1 cellular context compared by ENCODE assay signal in genomic region chr20:38658879-38659612, GRCh38.
TF ChIP-seq lines count a peak whose summit lies in the region.

No MANE protein-coding gene starts in this region.

TF ChIP-seq in HepG2, 621 proteins besides CTCF, POLR2A, EP300 and RAD21 (continued from another document):
- no peak for TF ChIP-seq ZXDC (CRISPR knock-in tag; IDR thresholded peaks at IDR 0.05)
- TF ChIP-seq MATR3 (CRISPR knock-in tag; IDR thresholded peaks at IDR 0.05) = no peak
- no peak for TF ChIP-seq HES4 (CRISPR knock-in tag; IDR thresholded peaks at IDR 0.05; ENCODE audit: borderline replicate concordance)
- peak; percentile 55; the same call in 1 of the 2 replicates for TF ChIP-seq AHR (CRISPR knock-in tag; IDR thresholded peaks at IDR 0.05)
- no peak for TF ChIP-seq MNT (IDR thresholded peaks at IDR 0.05)
- no peak for TF ChIP-seq FOXJ3 (CRISPR knock-in tag; IDR thresholded peaks at IDR 0.05; ENCODE audit: borderline replicate concordance)
- no peak for TF ChIP-seq ZEB1 (IDR thresholded peaks at IDR 0.05; ENCODE audit: insufficient replicate concordance, low read depth)
- TF ChIP-seq ZMAT3 (CRISPR knock-in tag; conservative IDR thresholded peaks at IDR 0.05) = no peak; the same call in 1 of the 2 replicates
- no peak for TF ChIP-seq KLF12 (CRISPR knock-in tag; IDR thresholded peaks at IDR 0.05; ENCODE audit: borderline replicate concordance)
- no peak for TF ChIP-seq ZNF382 (CRISPR knock-in tag; IDR thresholded peaks at IDR 0.05; ENCODE audit: borderline replicate concordance)
- no peak for TF ChIP-seq ZNF563 (CRISPR knock-in tag; IDR thresholded peaks at IDR 0.05)
- no peak for TF ChIP-seq ZFYVE20 (CRISPR knock-in tag; IDR thresholded peaks at IDR 0.05; ENCODE audit: borderline replicate concordance, low read depth)
